15 cellular contexts compared by ENCODE assay signal in the genomic region with DNA sequence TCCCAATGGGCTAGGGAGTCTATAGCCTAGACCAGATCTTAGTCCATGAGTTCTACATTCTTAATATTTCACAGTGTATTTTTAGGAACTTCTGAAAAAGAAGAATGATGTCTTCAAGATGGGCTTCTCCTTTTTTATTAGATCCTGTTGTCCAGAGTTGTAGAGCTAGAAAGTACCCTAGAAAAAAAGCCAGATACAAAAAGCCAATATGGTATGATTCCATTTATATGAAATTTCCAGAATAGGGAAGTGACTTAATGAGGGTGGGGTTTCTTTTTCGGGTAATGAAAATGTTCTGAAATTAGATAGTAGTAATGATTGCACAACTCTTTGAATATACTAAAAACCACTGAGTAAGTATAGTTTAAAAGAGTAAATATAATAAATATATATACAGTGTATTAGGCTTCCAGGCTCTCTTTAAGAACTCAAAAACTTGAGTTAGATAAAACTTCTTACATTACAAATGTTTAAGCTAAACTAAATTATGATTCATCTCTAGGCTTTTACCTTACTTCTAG.
"Had no signal": no experiment of that assay in that cellular context is flagged by ENCODE, and none has a peak within 500 bp of the region (broad histone marks: within the 10 kb centered on the region; RNA-seq: fewer than 3 reads in every experiment).

No MANE protein-coding gene starts in this region.

- H3K9me3 ChIP-seq: ovary had no signal

- ATAC-seq: effector memory CD8-positive, alpha-beta T cell; left cardiac atrium; stimulated activated naive CD8-positive, alpha-beta T cell treated with anti-CD3 and anti-CD28 coated beads, Interleukin-15, amount 100 ng/mL, for 72 hours had no signal

- H3K27me3 ChIP-seq: ovary had no signal

- H3K4me3 ChIP-seq: lung, ovary had no signal

- H3K36me3 ChIP-seq: ovary had no signal

- H3K27ac ChIP-seq: ovary, VCaP had no signal

- DNase-seq: activated CD4-positive, alpha-beta T cell treated with anti-CD3 and anti-CD28 coated beads for 1 hour; activated CD4-positive, alpha-beta T cell treated with anti-CD3 and anti-CD28 coated beads, Interleukin-2, amount 50 U/mL, for 4 hours; activated naive CD4-positive, alpha-beta T cell; activated naive CD8-positive, alpha-beta T cell treated with anti-CD3 and anti-CD28 coated beads, Interleukin-2, amount 10 ng/mL, durations not matched to agents 7 days and 5 days; activated T-cell treated with anti-CD3 and anti-CD28 coated beads for 4 hours; aorta; cerebellar nuclear complex; effector memory CD8-positive, alpha-beta T cell; left cardiac atrium; naive B cell; ovary; stimulated activated CD4-positive, alpha-beta T cell treated with anti-CD3 and anti-CD28 coated beads, Interleukin-1b, Interleukin-23, amount 100 ng/mL, for 48 hours; stimulated activated naive CD8-positive, alpha-beta T cell treated with anti-CD3 and anti-CD28 coated beads, Interleukin-15, amount 100 ng/mL, for 72 hours had no signal
